21 cellular contexts compared by ENCODE assay signal in genomic region chr7:158979635-158980351, GRCh38.
DNase-seq lines count a peak whose midpoint lies in the region; ATAC-seq, FAIRE-seq and TF ChIP-seq lines count a peak whose summit lies in the region.
"Had no signal": no experiment of that assay in that cellular context is flagged by ENCODE, and none has a peak within 500 bp of the region (broad histone marks: within the 10 kb centered on the region; RNA-seq: fewer than 3 reads in every experiment).

No MANE protein-coding gene starts in this region.

- TF ChIP-seq POLR2A in HepG2 (IDR thresholded peaks at IDR 0.05; ENCODE audit: insufficient read depth in 1 of 2, low read depth in 2 of 2, low read length in 2 of 2) (no peak), right lobe of liver (IDR thresholded peaks at IDR 0.05) (no peak)

- CTCF ChIA-PET in HepG2 (lab: Yijun Ruan, JAX; ENCODE audit: low intra/inter-chr PET ratio, low total read pairs) = no interaction called here

- no peak for TF ChIP-seq RAD21 in HepG2 (CRISPR knock-in tag; IDR thresholded peaks at IDR 0.05)

- H2AFZ ChIP-seq in HepG2 (ENCODE audit: low read length) = no peak overlapping the region
- H2AFZ ChIP-seq in smooth muscle cell (ENCODE audit: low read depth) = no peak overlapping the region

- peaks cover 16% of the 10 kb centered on the region for H3K9me3 ChIP-seq in HepG2 (ENCODE audit: low read length)
- peaks cover 0 to 8% (median 6%) of the 10 kb centered on the region in 4 donors for H3K9me3 ChIP-seq in right lobe of liver
- H3K9me3 ChIP-seq in kidney (ENCODE audit: control insufficient read depth in 1 of 2, low read length in 2 of 2) = peaks cover 11 to 18% of the 10 kb centered on the region in 2 donors
- H3K9me3 ChIP-seq in smooth muscle cell (replicated peaks; ENCODE audit: low read depth) = peaks cover 4% of the 10 kb centered on the region
- H3K9me3 ChIP-seq: MG63 had no signal

- BruUV-seq in HepG2 (replicated peaks; lab: Mats Ljungman, UMichigan) = no TSS peak

- FAIRE-seq in HepG2 (lab: Jason Lieb, UNC) (no peak), kidney (lab: Jason Lieb, UNC) (no peak)
- FAIRE-seq: G401.6, GM12878, GM18507, H1 had no signal

- H3K4me3 ChIP-seq in HepG2 (replicated peaks in 1 of 3; ENCODE audit: insufficient read depth in 1 of 3, low read depth in 2 of 3, low read length in 3 of 3) (no peak overlapping the region), right lobe of liver (no peak overlapping the region), kidney (ENCODE audit: low read length in 2 of 2) (no peak overlapping the region), smooth muscle cell (no peak overlapping the region)
- H3K4me3 ChIP-seq: BLaER1, GM12878, MG63 had no signal

- 0 out of 2 replicates have a peak, but pooled peaks have one; percentile 9 for TF ChIP-seq CTCF in HepG2 (CRISPR knock-in tag; IDR thresholded peaks at IDR 0.05)
- no peak for TF ChIP-seq CTCF in right lobe of liver (IDR thresholded peaks at IDR 0.05)
- no peak for TF ChIP-seq CTCF in kidney (IDR thresholded peaks at IDR 0.05; ENCODE audit: borderline replicate concordance, extremely low read depth, insufficient read depth)
- no peak for TF ChIP-seq CTCF in smooth muscle cell (IDR thresholded peaks at IDR 0.05; ENCODE audit: borderline replicate concordance, insufficient read depth, poor library complexity, severe bottlenecking)

- no peak for ATAC-seq in HepG2
- no peak for ATAC-seq in right lobe of liver
- ATAC-seq: CD8-positive, alpha-beta T cell; GM12878; Right ventricle myocardium inferior had no signal

- H3K4me1 ChIP-seq in HepG2 (ENCODE audit: insufficient read depth, low read length) (peaks cover 36% of the 10 kb centered on the region), right lobe of liver (no peaks in the 10 kb centered on the region), kidney (ENCODE audit: control insufficient read depth in 1 of 2, insufficient read depth in 1 of 2, low read depth in 1 of 2, low read length in 2 of 2) (peaks cover 0 to 2% of the 10 kb centered on the region in 2 donors), smooth muscle cell (ENCODE audit: low read depth) (no peaks in the 10 kb centered on the region)

- intact Hi-C loops in HepG2 (cut with micrococcal nuclease; ENCODE audit: unreplicated experiment) = loop anchor here (5.0 kb wide), 2 partner anchors 162 to 197 kb away; no protein-coding TSS in a partner anchor
- intact Hi-C loops in right lobe of liver (cut with DNase I) = loop anchor here in 1 of 2 donors (10.0 kb wide), 2 partner anchors 95 to 285 kb away; no protein-coding TSS in a partner anchor
- intact Hi-C loops in kidney (cut with DNase I) = no loop called here

- H3K9ac ChIP-seq in HepG2 (ENCODE audit: insufficient read depth, low read depth, low read length) = no peak overlapping the region
- no peak overlapping the region for H3K9ac ChIP-seq in kidney (ENCODE audit: low read length in 2 of 2)
- H3K9ac ChIP-seq in smooth muscle cell (ENCODE audit: low read depth) = no peak overlapping the region
- H3K9ac ChIP-seq: BLaER1 had no signal

- POLR2A ChIA-PET in HepG2 (lab: Yijun Ruan, JAX) = no interaction called here

- H3K27ac ChIP-seq in HepG2 (ENCODE audit: extremely low read length, insufficient read depth, low read length) (no peak overlapping the region), right lobe of liver (no peak overlapping the region), kidney (ENCODE audit: low read depth in 2 of 2, low read length in 2 of 2) (no peak overlapping the region), smooth muscle cell (ENCODE audit: low read depth) (peak overlapping the region; percentile 49)
- H3K27ac ChIP-seq: BLaER1 had no signal

- H3K4me2 ChIP-seq in HepG2 (ENCODE audit: low read depth, low read length) (peak overlapping the region; percentile 10; the same call in 1 of the 2 replicates), smooth muscle cell (no peak overlapping the region)
- H3K4me2 ChIP-seq: BLaER1 had no signal

- in situ Hi-C loops in HepG2 (cut with HindIII; ENCODE audit: extremely low pct_ligation_motif_present, low pct_unique_long_range_greater_than_20kb) = loop anchor here (5.0 kb wide), 2 partner anchors 87 to 282 kb away; no protein-coding TSS in a partner anchor

- H3F3A ChIP-seq in smooth muscle cell (ENCODE audit: low read depth) = no peaks in the 10 kb centered on the region

- H3K79me2 ChIP-seq in HepG2 (ENCODE audit: insufficient read depth, low read length) = no peaks in the 10 kb centered on the region
- no peaks in the 10 kb centered on the region for H3K79me2 ChIP-seq in smooth muscle cell (ENCODE audit: low read depth)

- no peaks in the 10 kb centered on the region for H3K36me3 ChIP-seq in HepG2 (replicated peaks in 1 of 2; ENCODE audit: control insufficient read depth in 1 of 2, insufficient read depth in 2 of 2, low read length in 2 of 2)
- H3K36me3 ChIP-seq in right lobe of liver = no peaks in the 10 kb centered on the region
- no peaks in the 10 kb centered on the region for H3K36me3 ChIP-seq in kidney (ENCODE audit: control insufficient read depth in 1 of 2, insufficient read depth in 2 of 2, low read length in 2 of 2)
- H3K36me3 ChIP-seq in smooth muscle cell (ENCODE audit: low read depth) = no peaks in the 10 kb centered on the region
- H3K36me3 ChIP-seq: BLaER1, MG63 had no signal

- DNase-seq in HepG2 (ENCODE audit: low spot score) (no peak), right lobe of liver (no peak), kidney (peak; percentile 50), smooth muscle cell (lab: John Stamatoyannopoulos, UW; ENCODE audit: unreplicated experiment) (no peak), NCI-H524 treated with DMSO at 0.1 percent for 48 hours (lab: John Stamatoyannopoulos, UW) (no peak), retina (no peak), cerebellar nuclear complex (lab: John Stamatoyannopoulos, UW) (no peak), amniotic stem cell (lab: John Stamatoyannopoulos, UW) (no peak)
- DNase-seq: 8988T; CD8-positive, alpha-beta T cell; DMS79; MG63; NCI-H1092 treated with DMSO at 0.1 percent for 48 hours; NCI-H2081 treated with DMSO at 0.1 percent for 48 hours; NCI-H510A treated with DMSO at 0.1 percent for 48 hours had no signal

- peaks cover 0 to 5% of the 10 kb centered on the region in 2 experiments; a peak in 1 of 5 replicates for H3K27me3 ChIP-seq in HepG2 (ENCODE audit: control insufficient read depth in 1 of 2, insufficient read depth in 2 of 2, low read length in 2 of 2)
- H3K27me3 ChIP-seq in right lobe of liver = no peaks in the 10 kb centered on the region
- H3K27me3 ChIP-seq in smooth muscle cell (ENCODE audit: low read depth) = no peaks in the 10 kb centered on the region
- H3K27me3 ChIP-seq: BLaER1, MG63 had no signal

- H4K20me1 ChIP-seq in HepG2 (ENCODE audit: insufficient read depth, low read length) (no peaks in the 10 kb centered on the region), smooth muscle cell (ENCODE audit: low read depth) (no peaks in the 10 kb centered on the region)

- TF ChIP-seq EP300 in HepG2 (IDR thresholded peaks at IDR 0.05; ENCODE audit: low read depth in 2 of 2, low read length in 2 of 2) (no peak), HepG2 (CRISPR knock-in tag; IDR thresholded peaks at IDR 0.05; ENCODE audit: borderline replicate concordance) (no peak)

- WGBS in HepG2 (ENCODE audit: low lambda C conversion rate) = 44% methylated on average over 11 of the region's 22 CpGs
- WGBS in right lobe of liver (ENCODE audit: insufficient coverage, low coverage, low lambda C conversion rate, missing lambda C conversion rate) = 74% methylated on average over 12 of the region's 22 CpGs
- WGBS in smooth muscle cell (ENCODE audit: low lambda C conversion rate) = 64% methylated on average over 21 of the region's 22 CpGs

TF ChIP-seq in HepG2, 621 proteins besides CTCF, POLR2A, EP300 and RAD21 (continues in another document):
- TF ChIP-seq ZNF33B (CRISPR knock-in tag; IDR thresholded peaks at IDR 0.05) (no peak), ZNF530 (CRISPR knock-in tag; IDR thresholded peaks at IDR 0.05; ENCODE audit: low read depth) (no peak), ZNF143 (CRISPR knock-in tag; IDR thresholded peaks at IDR 0.05) (no peak), ZNF572 (CRISPR knock-in tag; IDR thresholded peaks at IDR 0.05) (no peak), ZNF580 (CRISPR knock-in tag; IDR thresholded peaks at IDR 0.05; ENCODE audit: borderline replicate concordance, low read depth) (no peak), BRD4 (CRISPR knock-in tag; IDR thresholded peaks at IDR 0.05) (no peak), ZNF687 (CRISPR knock-in tag; IDR thresholded peaks at IDR 0.05) (peak; percentile 38), DR1 (CRISPR knock-in tag; IDR thresholded peaks at IDR 0.05) (no peak)
